Comparison of ENCODE assay signal across 2 cellular contexts in genomic region chr16:678209-678857, GRCh38.
TF ChIP-seq lines count a peak whose summit lies in the region.

No MANE protein-coding gene starts in this region.

TF ChIP-seq in SK-N-SH, 30 proteins besides CTCF, POLR2A, EP300 and RAD21:
- TF ChIP-seq, protein P1, sequence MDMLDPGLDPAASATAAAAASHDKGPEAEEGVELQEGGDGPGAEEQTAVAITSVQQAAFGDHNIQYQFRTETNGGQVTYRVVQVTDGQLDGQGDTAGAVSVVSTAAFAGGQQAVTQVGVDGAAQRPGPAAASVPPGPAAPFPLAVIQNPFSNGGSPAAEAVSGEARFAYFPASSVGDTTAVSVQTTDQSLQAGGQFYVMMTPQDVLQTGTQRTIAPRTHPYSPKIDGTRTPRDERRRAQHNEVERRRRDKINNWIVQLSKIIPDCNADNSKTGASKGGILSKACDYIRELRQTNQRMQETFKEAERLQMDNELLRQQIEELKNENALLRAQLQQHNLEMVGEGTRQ (IDR thresholded peaks at IDR 0.05; ENCODE audit: borderline replicate concordance, low read depth, low read length) = no peak
- TF ChIP-seq USF1 (IDR thresholded peaks at IDR 0.05; ENCODE audit: borderline replicate concordance, low read depth) (no peak), NFIC (IDR thresholded peaks at IDR 0.05; ENCODE audit: borderline replicate concordance) (no peak), MXI1 (IDR thresholded peaks at IDR 0.05; ENCODE audit: low read depth, low read length) (no peak), NRF1 (IDR thresholded peaks at IDR 0.05; ENCODE audit: low read depth, low read length) (no peak)

TF ChIP-seq in SK-N-SH treated with all-trans-retinoic acid at 6 μM for 48 hours, 23 proteins besides CTCF, POLR2A, EP300 and RAD21:
- TF ChIP-seq POU6F1 (CRISPR knock-in tag; IDR thresholded peaks at IDR 0.05; ENCODE audit: borderline replicate concordance, low read depth) (no peak), SNAI2 (CRISPR knock-in tag; IDR thresholded peaks at IDR 0.05) (no peak), TOX (CRISPR knock-in tag; IDR thresholded peaks at IDR 0.05; ENCODE audit: borderline replicate concordance) (no peak), PPARA (CRISPR knock-in tag; IDR thresholded peaks at IDR 0.05; ENCODE audit: borderline replicate concordance) (no peak), ZNF565 (CRISPR knock-in tag; conservative IDR thresholded peaks at IDR 0.05; ENCODE audit: low read depth) (no peak), RARB (CRISPR knock-in tag; IDR thresholded peaks at IDR 0.05) (no peak), OSR1 (CRISPR knock-in tag; IDR thresholded peaks at IDR 0.05) (no peak), ZNF70 (CRISPR knock-in tag; IDR thresholded peaks at IDR 0.05) (no peak), TCF4 (CRISPR knock-in tag; IDR thresholded peaks at IDR 0.05; ENCODE audit: borderline replicate concordance) (no peak), ISL1 (CRISPR knock-in tag; IDR thresholded peaks at IDR 0.05) (no peak), GLIS3 (CRISPR knock-in tag; IDR thresholded peaks at IDR 0.05) (no peak), ZNF8 (CRISPR knock-in tag; IDR thresholded peaks at IDR 0.05) (no peak), BACH2 (CRISPR knock-in tag; IDR thresholded peaks at IDR 0.05; ENCODE audit: borderline replicate concordance) (no peak), CSDC2 (CRISPR knock-in tag; IDR thresholded peaks at IDR 0.05) (no peak)
- TF ChIP-seq, protein P2, sequence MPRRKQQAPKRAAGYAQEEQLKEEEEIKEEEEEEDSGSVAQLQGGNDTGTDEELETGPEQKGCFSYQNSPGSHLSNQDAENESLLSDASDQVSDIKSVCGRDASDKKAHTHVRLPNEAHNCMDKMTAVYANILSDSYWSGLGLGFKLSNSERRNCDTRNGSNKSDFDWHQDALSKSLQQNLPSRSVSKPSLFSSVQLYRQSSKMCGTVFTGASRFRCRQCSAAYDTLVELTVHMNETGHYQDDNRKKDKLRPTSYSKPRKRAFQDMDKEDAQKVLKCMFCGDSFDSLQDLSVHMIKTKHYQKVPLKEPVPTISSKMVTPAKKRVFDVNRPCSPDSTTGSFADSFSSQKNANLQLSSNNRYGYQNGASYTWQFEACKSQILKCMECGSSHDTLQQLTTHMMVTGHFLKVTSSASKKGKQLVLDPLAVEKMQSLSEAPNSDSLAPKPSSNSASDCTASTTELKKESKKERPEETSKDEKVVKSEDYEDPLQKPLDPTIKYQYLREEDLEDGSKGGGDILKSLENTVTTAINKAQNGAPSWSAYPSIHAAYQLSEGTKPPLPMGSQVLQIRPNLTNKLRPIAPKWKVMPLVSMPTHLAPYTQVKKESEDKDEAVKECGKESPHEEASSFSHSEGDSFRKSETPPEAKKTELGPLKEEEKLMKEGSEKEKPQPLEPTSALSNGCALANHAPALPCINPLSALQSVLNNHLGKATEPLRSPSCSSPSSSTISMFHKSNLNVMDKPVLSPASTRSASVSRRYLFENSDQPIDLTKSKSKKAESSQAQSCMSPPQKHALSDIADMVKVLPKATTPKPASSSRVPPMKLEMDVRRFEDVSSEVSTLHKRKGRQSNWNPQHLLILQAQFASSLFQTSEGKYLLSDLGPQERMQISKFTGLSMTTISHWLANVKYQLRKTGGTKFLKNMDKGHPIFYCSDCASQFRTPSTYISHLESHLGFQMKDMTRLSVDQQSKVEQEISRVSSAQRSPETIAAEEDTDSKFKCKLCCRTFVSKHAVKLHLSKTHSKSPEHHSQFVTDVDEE (CRISPR knock-in tag; IDR thresholded peaks at IDR 0.05) = no peak
- TF ChIP-seq, protein P3, sequence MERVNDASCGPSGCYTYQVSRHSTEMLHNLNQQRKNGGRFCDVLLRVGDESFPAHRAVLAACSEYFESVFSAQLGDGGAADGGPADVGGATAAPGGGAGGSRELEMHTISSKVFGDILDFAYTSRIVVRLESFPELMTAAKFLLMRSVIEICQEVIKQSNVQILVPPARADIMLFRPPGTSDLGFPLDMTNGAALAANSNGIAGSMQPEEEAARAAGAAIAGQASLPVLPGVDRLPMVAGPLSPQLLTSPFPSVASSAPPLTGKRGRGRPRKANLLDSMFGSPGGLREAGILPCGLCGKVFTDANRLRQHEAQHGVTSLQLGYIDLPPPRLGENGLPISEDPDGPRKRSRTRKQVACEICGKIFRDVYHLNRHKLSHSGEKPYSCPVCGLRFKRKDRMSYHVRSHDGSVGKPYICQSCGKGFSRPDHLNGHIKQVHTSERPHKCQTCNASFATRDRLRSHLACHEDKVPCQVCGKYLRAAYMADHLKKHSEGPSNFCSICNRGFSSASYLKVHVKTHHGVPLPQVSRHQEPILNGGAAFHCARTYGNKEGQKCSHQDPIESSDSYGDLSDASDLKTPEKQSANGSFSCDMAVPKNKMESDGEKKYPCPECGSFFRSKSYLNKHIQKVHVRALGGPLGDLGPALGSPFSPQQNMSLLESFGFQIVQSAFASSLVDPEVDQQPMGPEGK (CRISPR knock-in tag; IDR thresholded peaks at IDR 0.05; ENCODE audit: borderline replicate concordance) = no peak
- TF ChIP-seq, protein P4, sequence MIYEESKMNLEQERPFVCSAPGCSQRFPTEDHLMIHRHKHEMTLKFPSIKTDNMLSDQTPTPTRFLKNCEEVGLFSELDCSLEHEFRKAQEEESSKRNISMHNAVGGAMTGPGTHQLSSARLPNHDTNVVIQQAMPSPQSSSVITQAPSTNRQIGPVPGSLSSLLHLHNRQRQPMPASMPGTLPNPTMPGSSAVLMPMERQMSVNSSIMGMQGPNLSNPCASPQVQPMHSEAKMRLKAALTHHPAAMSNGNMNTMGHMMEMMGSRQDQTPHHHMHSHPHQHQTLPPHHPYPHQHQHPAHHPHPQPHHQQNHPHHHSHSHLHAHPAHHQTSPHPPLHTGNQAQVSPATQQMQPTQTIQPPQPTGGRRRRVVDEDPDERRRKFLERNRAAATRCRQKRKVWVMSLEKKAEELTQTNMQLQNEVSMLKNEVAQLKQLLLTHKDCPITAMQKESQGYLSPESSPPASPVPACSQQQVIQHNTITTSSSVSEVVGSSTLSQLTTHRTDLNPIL (CRISPR knock-in tag; IDR thresholded peaks at IDR 0.05; ENCODE audit: low read depth) = no peak
